In genomic region chr5:143050183-143050582, GRCh38 we compare ENCODE assay signal across 1 cellular context.
TF ChIP-seq lines count a peak whose summit lies in the region.

No MANE protein-coding gene starts in this region.

TF ChIP-seq in IMR-90, 13 proteins besides CTCF, POLR2A, EP300 and RAD21:
- TF ChIP-seq CEBPB (IDR thresholded peaks at IDR 0.05; ENCODE audit: low read depth, low read length) = no peak
- no peak for TF ChIP-seq RCOR1 (IDR thresholded peaks at IDR 0.05; ENCODE audit: insufficient replicate concordance, low read length)
- TF ChIP-seq, protein P1, sequence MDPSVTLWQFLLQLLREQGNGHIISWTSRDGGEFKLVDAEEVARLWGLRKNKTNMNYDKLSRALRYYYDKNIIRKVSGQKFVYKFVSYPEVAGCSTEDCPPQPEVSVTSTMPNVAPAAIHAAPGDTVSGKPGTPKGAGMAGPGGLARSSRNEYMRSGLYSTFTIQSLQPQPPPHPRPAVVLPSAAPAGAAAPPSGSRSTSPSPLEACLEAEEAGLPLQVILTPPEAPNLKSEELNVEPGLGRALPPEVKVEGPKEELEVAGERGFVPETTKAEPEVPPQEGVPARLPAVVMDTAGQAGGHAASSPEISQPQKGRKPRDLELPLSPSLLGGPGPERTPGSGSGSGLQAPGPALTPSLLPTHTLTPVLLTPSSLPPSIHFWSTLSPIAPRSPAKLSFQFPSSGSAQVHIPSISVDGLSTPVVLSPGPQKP (IDR thresholded peaks at IDR 0.05; ENCODE audit: borderline replicate concordance, low read depth, low read length) = no peak
- TF ChIP-seq, protein P2, sequence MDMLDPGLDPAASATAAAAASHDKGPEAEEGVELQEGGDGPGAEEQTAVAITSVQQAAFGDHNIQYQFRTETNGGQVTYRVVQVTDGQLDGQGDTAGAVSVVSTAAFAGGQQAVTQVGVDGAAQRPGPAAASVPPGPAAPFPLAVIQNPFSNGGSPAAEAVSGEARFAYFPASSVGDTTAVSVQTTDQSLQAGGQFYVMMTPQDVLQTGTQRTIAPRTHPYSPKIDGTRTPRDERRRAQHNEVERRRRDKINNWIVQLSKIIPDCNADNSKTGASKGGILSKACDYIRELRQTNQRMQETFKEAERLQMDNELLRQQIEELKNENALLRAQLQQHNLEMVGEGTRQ (IDR thresholded peaks at IDR 0.05; ENCODE audit: low read depth, low read length) = no peak
- no peak for TF ChIP-seq SMC3 (IDR thresholded peaks at IDR 0.05; ENCODE audit: low read depth, low read length)
- no peak for TF ChIP-seq FOS (IDR thresholded peaks at IDR 0.05; ENCODE audit: low read depth, low read length)
- no peak for TF ChIP-seq RFX5 (IDR thresholded peaks at IDR 0.05; ENCODE audit: low read depth, low read length)
- no peak for TF ChIP-seq CHD1 (IDR thresholded peaks at IDR 0.05; ENCODE audit: low read depth, low read length)
- no peak for TF ChIP-seq BHLHE40 (IDR thresholded peaks at IDR 0.05; ENCODE audit: low read depth, low read length)
- TF ChIP-seq MXI1 (IDR thresholded peaks at IDR 0.05; ENCODE audit: borderline replicate concordance, low read depth, low read length) = no peak
- no peak for TF ChIP-seq NFE2L2 (IDR thresholded peaks at IDR 0.05; ENCODE audit: low read depth, low read length)
- no peak for TF ChIP-seq MAFK (IDR thresholded peaks at IDR 0.05; ENCODE audit: low read depth, low read length)
- no peak for TF ChIP-seq MAZ (IDR thresholded peaks at IDR 0.05; ENCODE audit: borderline replicate concordance, low read depth, low read length)
